Comparison of ENCODE assay signal across 7 cellular contexts in the genomic region with DNA sequence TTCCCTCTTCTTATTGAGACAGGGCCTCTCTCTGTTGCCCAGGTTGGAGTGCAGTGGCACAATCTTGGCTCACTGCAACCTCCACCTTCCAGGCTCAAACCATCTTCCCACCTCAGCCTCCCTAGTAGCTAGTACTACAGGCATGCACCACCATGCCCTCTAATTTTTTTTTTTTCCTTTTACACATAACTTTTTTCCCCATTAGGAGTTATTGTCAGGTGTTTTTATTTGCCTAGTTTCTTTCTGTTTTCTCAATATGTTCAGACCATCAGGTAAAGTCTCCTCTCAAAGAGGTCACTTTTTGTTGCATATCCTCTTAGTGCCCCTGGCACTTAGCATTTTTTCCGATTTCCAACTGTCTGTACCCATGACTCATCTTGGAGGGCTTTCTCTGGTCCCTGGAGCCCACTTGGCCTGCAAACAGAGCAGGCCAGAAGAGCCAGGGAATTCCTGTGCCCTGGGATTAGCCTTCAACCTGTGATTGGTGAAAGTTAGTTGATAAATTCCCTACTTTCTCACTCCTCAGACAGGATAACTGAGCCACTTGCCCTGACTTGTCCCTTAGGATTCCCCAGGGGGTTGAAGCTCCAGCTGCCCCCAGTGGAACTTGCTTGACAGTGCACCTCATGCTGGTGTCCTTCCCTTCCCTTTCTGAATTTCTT. TPM values are rescaled to one million over a fixed set of nuclear protein-coding genes. Genes with fewer than 3 reads are reported as not detected.
DNase-seq lines count a peak whose midpoint lies in the region; ATAC-seq and TF ChIP-seq lines count a peak whose summit lies in the region.

No MANE protein-coding gene starts in this region.

- H3K9me2 ChIP-seq in hepatocyte (replicated peaks; ENCODE audit: insufficient read depth), result no peaks in the 10 kb centered on the region

- DNase-seq in DND-41 (peak; percentile 58), NCI-H774 (lab: John Stamatoyannopoulos, UW) (peak; percentile 17), hepatocyte (ENCODE audit: low spot score) (peak; percentile 69)
- DNase-seq in activated naive CD4-positive, alpha-beta T cell treated with anti-CD3 and anti-CD28 coated beads, Interleukin-2, amount 50 U/mL, for 16 hours, result peak; percentile 24
- peak; percentile 23 for DNase-seq in stimulated activated CD4-positive, alpha-beta T cell treated with anti-CD3 and anti-CD28 coated beads, Interleukin-4, amount 100 ng/mL, for 1 hour

- H3K36me3 ChIP-seq in DND-41 (ENCODE audit: insufficient read depth, low read length), result peaks cover 21% of the 10 kb centered on the region
- H3K36me3 ChIP-seq in hepatocyte (replicated peaks; ENCODE audit: insufficient read depth, low read depth), result no peaks in the 10 kb centered on the region

- TF ChIP-seq CTCF in DND-41 (IDR thresholded peaks at IDR 0.05; ENCODE audit: borderline replicate concordance, extremely low read depth, low read length, poor library complexity, severe bottlenecking), result peak; percentile 77
- TF ChIP-seq CTCF in hepatocyte (IDR thresholded peaks at IDR 0.05; ENCODE audit: poor library complexity), result peak; percentile 38

- H4K20me1 ChIP-seq in DND-41 (ENCODE audit: insufficient read depth, low read length) (no peaks in the 10 kb centered on the region), hepatocyte (ENCODE audit: insufficient read depth, poor library complexity, severe bottlenecking) (no peaks in the 10 kb centered on the region)

- H3K4me2 ChIP-seq in DND-41 (ENCODE audit: insufficient read depth, low read length) (peak overlapping the region; percentile 90; the same call in 1 of the 2 replicates), hepatocyte (peak overlapping the region; percentile 46)

- H3K79me2 ChIP-seq in DND-41 (ENCODE audit: insufficient read depth, low read length) (peaks cover 60% of the 10 kb centered on the region), hepatocyte (peaks cover 60% of the 10 kb centered on the region)

- WGBS in hepatocyte (ENCODE audit: low lambda C conversion rate, missing lambda C conversion rate), result 96% methylated on average over 1 of the region's 1 CpG

- H3K4me3 ChIP-seq in DND-41 (ENCODE audit: low read depth in 1 of 2, low read length in 2 of 2) (0 out of 4 replicates have a peak overlapping the region, but pooled peaks of 1 of the 2 experiments have one; percentile 17), hepatocyte (no peak overlapping the region)

- H3K4me1 ChIP-seq in DND-41 (ENCODE audit: insufficient read depth, low read length) (peaks cover 37% of the 10 kb centered on the region), hepatocyte (ENCODE audit: insufficient read depth) (peaks cover 10% of the 10 kb centered on the region)

- H3K9ac ChIP-seq in DND-41 (ENCODE audit: low read depth, low read length), result no peak overlapping the region; the same call in 1 of the 2 replicates

- H3K27me3 ChIP-seq in DND-41 (ENCODE audit: insufficient read depth, low read length, poor library complexity) (no peaks in the 10 kb centered on the region), hepatocyte (no peaks in the 10 kb centered on the region)

- H2AFZ ChIP-seq in DND-41 (ENCODE audit: low read depth, low read length) (no peak overlapping the region), hepatocyte (no peak overlapping the region)

- H3K9me3 ChIP-seq in DND-41 (ENCODE audit: insufficient read depth, low read length, severe bottlenecking), result peaks cover 1% of the 10 kb centered on the region
- no peaks in the 10 kb centered on the region for H3K9me3 ChIP-seq in hepatocyte (ENCODE audit: low read depth)

- H3K27ac ChIP-seq in DND-41 (ENCODE audit: low read length), result peak overlapping the region; percentile 60
- peak overlapping the region; percentile 39 for H3K27ac ChIP-seq in hepatocyte

- ATAC-seq in DND-41 (ENCODE audit: insufficient read depth, low read depth) (peak; percentile 48; the same call in 2 of the 3 replicates), GM19397 (IDR thresholded peaks at IDR 0.05; ENCODE audit: unreplicated experiment) (peak; percentile 41), HG03378 (IDR thresholded peaks at IDR 0.05; ENCODE audit: unreplicated experiment) (peak; percentile 56)

RNA-seq across cellular contexts. Expression of gene NTPCR, which starts 2.2 kb away (rescaled TPM):
- 32.1 and 43.2 TPM in 2 replicates for total RNA-seq in hepatocyte
- polyA plus RNA-seq in hepatocyte, result 52.9 and 53.8 TPM in 2 replicates

Comparison
In these comparisons a context has a peak if more than half of its experiments do, and no peak if none do; other contexts are left out.
1. DNase-seq: peak in every context shown above with its lines; median percentile 69 in hepatocyte; 58 in DND-41; 24 in activated naive CD4-positive, alpha-beta T cell treated with anti-CD3 and anti-CD28 coated beads, Interleukin-2, amount 50 U/mL, for 16 hours; 23 in stimulated activated CD4-positive, alpha-beta T cell treated with anti-CD3 and anti-CD28 coated beads, Interleukin-4, amount 100 ng/mL, for 1 hour; 17 in NCI-H774.